In the genomic region with DNA sequence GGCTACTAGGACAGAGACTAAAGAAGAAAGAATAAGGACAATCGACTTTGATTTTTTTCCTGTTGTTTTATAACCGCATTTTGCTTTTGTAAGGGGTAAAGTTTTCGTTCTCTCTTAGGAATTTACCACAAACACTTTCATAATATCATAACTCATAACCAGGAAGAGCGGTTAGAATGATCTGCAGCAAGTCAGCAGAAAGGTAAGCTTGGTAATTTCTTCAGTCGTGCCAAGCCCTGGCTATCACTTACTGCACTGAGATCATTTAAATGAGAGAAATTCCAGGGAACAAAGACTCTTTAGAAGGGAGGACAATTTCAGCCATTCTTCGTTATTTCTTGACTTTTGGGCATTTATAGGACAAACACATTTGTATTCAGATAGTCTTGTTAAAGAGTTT, we compare ENCODE assay signal across 1 cellular context.
TF ChIP-seq lines count a peak whose summit lies in the region.

No MANE protein-coding gene starts in this region.

TF ChIP-seq in WTC11, 78 proteins besides CTCF, POLR2A, EP300 and RAD21 (continued from another document):
- TF ChIP-seq, protein P1, sequence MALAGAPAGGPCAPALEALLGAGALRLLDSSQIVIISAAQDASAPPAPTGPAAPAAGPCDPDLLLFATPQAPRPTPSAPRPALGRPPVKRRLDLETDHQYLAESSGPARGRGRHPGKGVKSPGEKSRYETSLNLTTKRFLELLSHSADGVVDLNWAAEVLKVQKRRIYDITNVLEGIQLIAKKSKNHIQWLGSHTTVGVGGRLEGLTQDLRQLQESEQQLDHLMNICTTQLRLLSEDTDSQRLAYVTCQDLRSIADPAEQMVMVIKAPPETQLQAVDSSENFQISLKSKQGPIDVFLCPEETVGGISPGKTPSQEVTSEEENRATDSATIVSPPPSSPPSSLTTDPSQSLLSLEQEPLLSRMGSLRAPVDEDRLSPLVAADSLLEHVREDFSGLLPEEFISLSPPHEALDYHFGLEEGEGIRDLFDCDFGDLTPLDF (CRISPR knock-in tag; IDR thresholded peaks at IDR 0.05): no peak
- TF ChIP-seq ZNF232 (CRISPR knock-in tag; IDR thresholded peaks at IDR 0.05) (no peak), NR1H2 (CRISPR knock-in tag; IDR thresholded peaks at IDR 0.05) (no peak), GABPB1 (CRISPR knock-in tag; IDR thresholded peaks at IDR 0.05) (no peak), ZNF396 (CRISPR knock-in tag; IDR thresholded peaks at IDR 0.05; ENCODE audit: borderline replicate concordance) (no peak), FOXP1 (CRISPR knock-in tag; IDR thresholded peaks at IDR 0.05; ENCODE audit: borderline replicate concordance) (no peak)
- TF ChIP-seq, protein P2, sequence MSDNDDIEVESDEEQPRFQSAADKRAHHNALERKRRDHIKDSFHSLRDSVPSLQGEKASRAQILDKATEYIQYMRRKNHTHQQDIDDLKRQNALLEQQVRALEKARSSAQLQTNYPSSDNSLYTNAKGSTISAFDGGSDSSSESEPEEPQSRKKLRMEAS (CRISPR knock-in tag; IDR thresholded peaks at IDR 0.05): no peak
